ENCODE assay signal across 10 cellular contexts in genomic region chr5:133996683-133997252, GRCh38. TPM values are rescaled to one million over a fixed set of nuclear protein-coding genes. Genes with fewer than 3 reads are reported as not detected.
DNase-seq lines count a peak whose midpoint lies in the region; ATAC-seq, FAIRE-seq and TF ChIP-seq lines count a peak whose summit lies in the region.
"Had no signal": no experiment of that assay in that cellular context is flagged by ENCODE, and none has a peak within 500 bp of the region (broad histone marks: within the 10 kb centered on the region; RNA-seq: fewer than 3 reads in every experiment).

No MANE protein-coding gene starts in this region.

- H3K4me3 Mint-ChIP-seq in HFFc6, result no peak overlapping the region
- H3K4me3 Mint-ChIP-seq in stimulated activated effector memory CD8-positive, alpha-beta T cell treated with anti-CD3 and anti-CD28 coated beads, Interleukin-12 subunit alpha, Interleukin-12 subunit beta, amount 100 ng/mL, for 72 hours, result no peak overlapping the region

- H3K9me3 Mint-ChIP-seq in HFFc6, result no peaks in the 10 kb centered on the region
- H3K9me3 Mint-ChIP-seq in stimulated activated effector memory CD8-positive, alpha-beta T cell treated with anti-CD3 and anti-CD28 coated beads, Interleukin-12 subunit alpha, Interleukin-12 subunit beta, amount 100 ng/mL, for 72 hours, result no peaks in the 10 kb centered on the region

- H3K4me1 ChIP-seq in GM12878 (ENCODE audit: control insufficient read depth, insufficient read depth, low read length) (peaks cover 25% of the 10 kb centered on the region), mucosa of descending colon (ENCODE audit: low read depth) (peaks cover 29% of the 10 kb centered on the region)

- no peaks in the 10 kb centered on the region for H3K27me3 ChIP-seq in GM12878 (replicated peaks in 1 of 2; ENCODE audit: control insufficient read depth in 2 of 2, insufficient read depth in 2 of 2, low read length in 1 of 2)

- TF ChIP-seq CTCF in D721Med (IDR thresholded peaks at IDR 0.05; ENCODE audit: insufficient read depth, missing control alignments) (peak; percentile 60), HFFc6 (IDR thresholded peaks at IDR 0.05) (peak; percentile 72), GM12878 (IDR thresholded peaks at IDR 0.05 in 2 of 3, conservative IDR thresholded peaks at IDR 0.05 in 1 of 3; ENCODE audit: control insufficient read depth in 2 of 3, extremely low read depth in 1 of 3, insufficient read depth in 1 of 3, low read depth in 3 of 3, low read length in 3 of 3) (peak; percentile 67 to 72 (median 68)), mucosa of descending colon (IDR thresholded peaks at IDR 0.05) (no peak)

- POLR2A ChIA-PET in GM12878 (lab: Charles Lee), result interaction anchor here (0.6 to 0.8 kb wide), 4 partner anchors 11 to 257 kb away, joined by 3 to 4 read pairs (median 3); no protein-coding TSS in a partner anchor

- H3K27me3 Mint-ChIP-seq in HFFc6 (ENCODE audit: insufficient read depth), result no peaks in the 10 kb centered on the region; the same call in none of the 2 replicates

- TF ChIP-seq EP300 in GM12878 (IDR thresholded peaks at IDR 0.05; ENCODE audit: borderline replicate concordance in 1 of 2, control insufficient read depth in 1 of 2, low read depth in 2 of 2, low read length in 2 of 2), result no peak

- in situ Hi-C loops in GM12878 (cut with MboI), result no loop called here

- H3K79me2 ChIP-seq in GM12878 (ENCODE audit: control insufficient read depth, insufficient read depth, low read length), result peaks cover 96% of the 10 kb centered on the region

- peaks cover 7% of the 10 kb centered on the region for H3K36me3 Mint-ChIP-seq in HFFc6 (ENCODE audit: low read depth)
- H3K36me3 Mint-ChIP-seq in stimulated activated effector memory CD8-positive, alpha-beta T cell treated with anti-CD3 and anti-CD28 coated beads, Interleukin-12 subunit alpha, Interleukin-12 subunit beta, amount 100 ng/mL, for 72 hours, result peaks cover 49% of the 10 kb centered on the region

- RAD21 ChIA-PET in GM12878 (lab: Charles Lee; ENCODE audit: unreplicated experiment), result interaction anchor here (0.9 to 1.7 kb wide), 4 partner anchors 27 to 255 kb away, joined by 3 to 11 read pairs (median 5); no protein-coding TSS in a partner anchor

- 50% methylated on average over 3 of the region's 3 CpGs for WGBS in GM12878 (ENCODE audit: insufficient coverage, insufficient replicate concordance, low lambda C conversion rate, missing lambda C conversion rate)

- peak overlapping the region; percentile 69 for H3K4me2 ChIP-seq in GM12878 (ENCODE audit: control insufficient read depth, insufficient read depth)

- peak overlapping the region; percentile 38; the same call in 1 of the 2 replicates for H3K4me3 ChIP-seq in GM12878
- no peak overlapping the region for H3K4me3 ChIP-seq in mucosa of descending colon

- H3K27ac ChIP-seq in GM12878 (ENCODE audit: control insufficient read depth, insufficient read depth), result no peak overlapping the region

- DNase-seq in D721Med (ENCODE audit: insufficient read length, low spot score) (no peak), HFFc6 (no peak), GM12878 (ENCODE audit: low read depth, low spot score) (no peak), mucosa of descending colon (no peak), NCI-H146 treated with DMSO at 0.1 percent for 48 hours (lab: John Stamatoyannopoulos, UW; ENCODE audit: unreplicated experiment) (no peak)
- no peak for DNase-seq in stimulated activated effector memory CD8-positive, alpha-beta T cell treated with anti-CD3 and anti-CD28 coated beads, Interleukin-12 subunit alpha, Interleukin-12 subunit beta, amount 100 ng/mL, for 72 hours (ENCODE audit: low spot score in 2 of 2)
- DNase-seq: activated naive CD4-positive, alpha-beta T cell treated with anti-CD3 and anti-CD28 coated beads, Interleukin-2, amount 50 U/mL, for 16 hours; SIG-M5 had no signal

- no peak for TF ChIP-seq POLR2A in GM12878 (IDR thresholded peaks at IDR 0.05; ENCODE audit: low read depth, low read length)

- TF ChIP-seq RAD21 in GM12878 (IDR thresholded peaks at IDR 0.05; ENCODE audit: insufficient read depth, low read depth, low read length), result peak; percentile 33

- H3K27ac Mint-ChIP-seq in HFFc6, result no peak overlapping the region
- no peak overlapping the region for H3K27ac Mint-ChIP-seq in stimulated activated effector memory CD8-positive, alpha-beta T cell treated with anti-CD3 and anti-CD28 coated beads, Interleukin-12 subunit alpha, Interleukin-12 subunit beta, amount 100 ng/mL, for 72 hours

- no peaks in the 10 kb centered on the region for H3K9me3 ChIP-seq in GM12878 (replicated peaks; ENCODE audit: control insufficient read depth, insufficient read depth, low read length)
- H3K9me3 ChIP-seq in mucosa of descending colon, result no peaks in the 10 kb centered on the region

- no TSS peak for BruUV-seq in GM12878 (replicated peaks; lab: Mats Ljungman, UMichigan)

- peaks cover 48% of the 10 kb centered on the region for H4K20me1 ChIP-seq in GM12878 (ENCODE audit: control insufficient read depth, insufficient read depth)

- CTCF ChIA-PET in GM12878 (lab: Yijun Ruan, JAX), result interaction anchor here (0.6 to 9.8 kb wide), 35 partner anchors 9 to 985 kb away, joined by 3 to 179 read pairs (median 4); partner anchors contain the start of gene VDAC1

- SMC1A ChIA-PET in GM12878 (lab: Charles Lee; ENCODE audit: uncharacterized antibody, unreplicated experiment), result interaction anchor here (0.7 to 2.9 kb wide), 11 partner anchors 16 to 94 kb away, joined by 3 to 16 read pairs (median 3); no protein-coding TSS in a partner anchor

- H3K9ac ChIP-seq in GM12878 (ENCODE audit: control insufficient read depth, insufficient read depth, low read length), result no peak overlapping the region; the same call in 1 of the 2 replicates

- ATAC-seq in GM12878 (peak; percentile 53), mucosa of descending colon (peak; percentile 23), GM18861 (IDR thresholded peaks at IDR 0.05; ENCODE audit: unreplicated experiment) (no peak), HG03520 (IDR thresholded peaks at IDR 0.05; ENCODE audit: unreplicated experiment) (no peak)
- ATAC-seq in stimulated activated effector memory CD8-positive, alpha-beta T cell treated with anti-CD3 and anti-CD28 coated beads, Interleukin-12 subunit alpha, Interleukin-12 subunit beta, amount 100 ng/mL, for 72 hours, result no peak

- peaks cover 69% of the 10 kb centered on the region for H3K4me1 Mint-ChIP-seq in HFFc6 (ENCODE audit: low read depth)
- peaks cover 69% of the 10 kb centered on the region for H3K4me1 Mint-ChIP-seq in stimulated activated effector memory CD8-positive, alpha-beta T cell treated with anti-CD3 and anti-CD28 coated beads, Interleukin-12 subunit alpha, Interleukin-12 subunit beta, amount 100 ng/mL, for 72 hours

- intact Hi-C loops in GM12878 (cut with micrococcal nuclease; ENCODE audit: unreplicated experiment) (no loop called here), mucosa of descending colon (cut with DNase I, micrococcal nuclease) (no loop called here)

- FAIRE-seq in D721Med (lab: Jason Lieb, UNC), result no peak
- FAIRE-seq in GM12878 (lab: Jason Lieb, UNC), result peak; percentile 64

- H3K36me3 ChIP-seq in GM12878 (ENCODE audit: control insufficient read depth in 2 of 2, insufficient read depth in 2 of 2, low read length in 1 of 2), result peaks cover 8 to 15% of the 10 kb centered on the region in 2 experiments
- H3K36me3 ChIP-seq in mucosa of descending colon (ENCODE audit: low read depth), result no peaks in the 10 kb centered on the region

- H2AFZ ChIP-seq in GM12878 (ENCODE audit: control insufficient read depth, low read depth, low read length), result no peak overlapping the region

TF ChIP-seq in GM12878, 131 proteins besides CTCF, POLR2A, EP300 and RAD21 (continues in another document):
- TF ChIP-seq YY1 (IDR thresholded peaks at IDR 0.05; ENCODE audit: low read depth, low read length), result 0 out of 2 replicates have a peak, but pooled peaks have one; percentile 6

RNA-seq across cellular contexts. Expression of gene VDAC1, which starts 8.0 kb away (rescaled TPM):
- 100 to 1,000 TPM; 276 to 324 (median 316) TPM for total RNA-seq in HFFc6 (2021; fragmentation: NEBNext Ultra II Directional; extraction: Animal tissue kit (Norgen Biotek cat#: 25700))
- total RNA-seq in GM12878 (2013; cell fraction: nucleolus; rRNA removed), result 106 and 109 TPM in 2 replicates
- 314 and 372 TPM in 2 replicates for total RNA-seq in GM12878 (2014; rRNA removed)
- 420 and 440 TPM in 2 replicates for total RNA-seq in GM12878 (2014; rRNA removed; fragmentation: Illumina TruSeq; extraction: Trizol)
- 323 and 329 TPM in 2 replicates for total RNA-seq in GM12878 (2021)
- 226 TPM for polyA plus RNA-seq in GM12878 (2011; ENCODE audit: low read depth)
- 245 and 246 TPM in 2 replicates for polyA plus RNA-seq in GM12878 (2011; rRNA removed)
- polyA plus RNA-seq in GM12878 (2011; cell fraction: cytosol; rRNA removed), result 168 and 223 TPM in 2 replicates
- 155 and 189 TPM in 2 replicates for polyA plus RNA-seq in GM12878 (2011; cell fraction: nucleus; rRNA removed)
- 300 and 373 TPM in 2 replicates for polyA plus RNA-seq in GM12878 (2012)
- 448 and 558 TPM in 2 replicates for polyA plus RNA-seq in GM12878 (2014; fragmentation: Illumina TruSeq; extraction: Trizol)
- polyA plus RNA-seq in GM12878 (2014; fragmentation: Nextera tagmentation; extraction: Ambion mirVana), result 100 to 1,000 TPM; 276 to 376 TPM
- 260 and 293 TPM in 2 replicates for polyA plus RNA-seq in GM12878 (2014; rRNA removed)
- polyA plus RNA-seq in GM12878 (2016; fragmentation: Nextera tagmentation; extraction: Ambion mirVana), result 100 to 1,000 TPM; 464 to 488 TPM
- polyA minus RNA-seq in GM12878 (2011; rRNA and poly(A)+ RNA removed), result 127 and 259 TPM in 2 replicates
- 100.0 and 136 TPM in 2 replicates for polyA minus RNA-seq in GM12878 (2011; cell fraction: cytosol; rRNA and poly(A)+ RNA removed)
- polyA minus RNA-seq in GM12878 (2011; cell fraction: nucleus; rRNA and poly(A)+ RNA removed), result 40.5 and 61.9 TPM in 2 replicates
- 100 to 1,000 TPM; 153 to 283 (median 246) TPM for total RNA-seq in mucosa of descending colon

RNA-seq across cellular contexts. Expression of gene C5orf15, which starts 28.3 kb away (rescaled TPM):
- 10 to 100 TPM; 46.2 to 63.5 (median 57.2) TPM for total RNA-seq in HFFc6 (2021; fragmentation: NEBNext Ultra II Directional; extraction: Animal tissue kit (Norgen Biotek cat#: 25700))
- total RNA-seq in GM12878 (2013; cell fraction: nucleolus; rRNA removed), result 43.0 and 51.0 TPM in 2 replicates
- total RNA-seq in GM12878 (2014; rRNA removed), result 39.9 and 49.0 TPM in 2 replicates
- 44.0 and 45.3 TPM in 2 replicates for total RNA-seq in GM12878 (2014; rRNA removed; fragmentation: Illumina TruSeq; extraction: Trizol)
- 21.7 and 24.1 TPM in 2 replicates for total RNA-seq in GM12878 (2021)
- 17.7 TPM for polyA plus RNA-seq in GM12878 (2011; ENCODE audit: low read depth)
- polyA plus RNA-seq in GM12878 (2011; rRNA removed), result 69.6 and 90.5 TPM in 2 replicates
- polyA plus RNA-seq in GM12878 (2011; cell fraction: cytosol; rRNA removed), result 35.7 and 39.3 TPM in 2 replicates
- polyA plus RNA-seq in GM12878 (2011; cell fraction: nucleus; rRNA removed), result 15.7 and 20.4 TPM in 2 replicates
- 26.2 and 37.7 TPM in 2 replicates for polyA plus RNA-seq in GM12878 (2012)
- polyA plus RNA-seq in GM12878 (2014; fragmentation: Illumina TruSeq; extraction: Trizol), result 57.6 and 71.1 TPM in 2 replicates
- 10 to 100 TPM; 36.3 to 42.2 TPM for polyA plus RNA-seq in GM12878 (2014; fragmentation: Nextera tagmentation; extraction: Ambion mirVana)
- 42.0 and 48.0 TPM in 2 replicates for polyA plus RNA-seq in GM12878 (2014; rRNA removed)
- 10 to 100 TPM; 62.3 to 63.8 TPM for polyA plus RNA-seq in GM12878 (2016; fragmentation: Nextera tagmentation; extraction: Ambion mirVana)
- 39.1 and 40.6 TPM in 2 replicates for polyA minus RNA-seq in GM12878 (2011; rRNA and poly(A)+ RNA removed)
- 12.8 and 18.4 TPM in 2 replicates for polyA minus RNA-seq in GM12878 (2011; cell fraction: cytosol; rRNA and poly(A)+ RNA removed)
- 4.6 and 5.1 TPM in 2 replicates for polyA minus RNA-seq in GM12878 (2011; cell fraction: nucleus; rRNA and poly(A)+ RNA removed)
- total RNA-seq in mucosa of descending colon, result 10 to 100 TPM; 24.5 to 38.3 (median 26.8) TPM

Comparison
In these comparisons a context has a peak if more than half of its experiments do, and no peak if none do; other contexts are left out.
1. ATAC-seq: peak in GM12878 (single experiment) and mucosa of descending colon (single experiment); none in GM18861 (single experiment), stimulated activated effector memory CD8-positive, alpha-beta T cell treated with anti-CD3 and anti-CD28 coated beads, Interleukin-12 subunit alpha, Interleukin-12 subunit beta, amount 100 ng/mL, for 72 hours (single experiment) and HG03520 (single experiment).